In genomic region chr18:28174181-28174906, GRCh38 we compare ENCODE assay signal across 11 cellular contexts. TPM values are rescaled to one million over a fixed set of nuclear protein-coding genes. Genes with fewer than 3 reads are reported as not detected.
DNase-seq lines count a peak whose midpoint lies in the region; ATAC-seq and TF ChIP-seq lines count a peak whose summit lies in the region.
"Had no signal": no experiment of that assay in that cellular context is flagged by ENCODE, and none has a peak within 500 bp of the region (broad histone marks: within the 10 kb centered on the region; RNA-seq: fewer than 3 reads in every experiment).

No MANE protein-coding gene starts in this region.

- peaks cover 3% of the 10 kb centered on the region for H3K36me3 Mint-ChIP-seq in chondrocyte (ENCODE audit: low read depth)
- peaks cover 4% of the 10 kb centered on the region for H3K36me3 Mint-ChIP-seq in effector memory CD8-positive, alpha-beta T cell (ENCODE audit: insufficient read depth)
- H3K36me3 Mint-ChIP-seq: CD8-positive, alpha-beta T cell had no signal

- no peak overlapping the region for H2BK5ac ChIP-seq in mesenchymal stem cell (ENCODE audit: low read depth, low read length, poor library complexity, severe bottlenecking)

- no peak overlapping the region for H3K4ac ChIP-seq in mesenchymal stem cell (ENCODE audit: low read depth in 1 of 2, low read length in 2 of 2)

- no peak for ATAC-seq in effector memory CD8-positive, alpha-beta T cell (replicated peaks)
- ATAC-seq: CD8-positive, alpha-beta T cell had no signal

- H3K27me3 ChIP-seq in HUES64 (ENCODE audit: insufficient read depth, low read length) (peaks cover 38% of the 10 kb centered on the region), mesenchymal stem cell (ENCODE audit: control insufficient read depth in 1 of 2, insufficient read depth in 1 of 2, low read length in 2 of 2) (peaks cover 0 to 8% of the 10 kb centered on the region in 2 experiments)

- H2AFZ ChIP-seq in mesenchymal stem cell (ENCODE audit: low read depth, low read length), result no peak overlapping the region

- peaks cover 33% of the 10 kb centered on the region for H3K4me1 ChIP-seq in HUES64 (ENCODE audit: insufficient read depth, low read length)
- peaks cover 7% of the 10 kb centered on the region for H3K4me1 ChIP-seq in mesenchymal stem cell (ENCODE audit: control insufficient read depth, insufficient read depth, low read depth, low read length)

- H2AK5ac ChIP-seq in mesenchymal stem cell (ENCODE audit: low read length, severe bottlenecking), result no peak overlapping the region

- H2BK15ac ChIP-seq in mesenchymal stem cell (ENCODE audit: low read depth, poor library complexity, severe bottlenecking), result no peak overlapping the region

- H3K4me1 Mint-ChIP-seq in chondrocyte (ENCODE audit: low read depth), result peaks cover 51% of the 10 kb centered on the region
- H3K4me1 Mint-ChIP-seq in effector memory CD8-positive, alpha-beta T cell (ENCODE audit: low read depth in 2 of 2), result peaks cover 0 to 5% of the 10 kb centered on the region in 2 donors

- H3K14ac ChIP-seq in mesenchymal stem cell (ENCODE audit: low read length in 2 of 2), result no peak overlapping the region

- peaks cover 3% of the 10 kb centered on the region for H3K79me1 ChIP-seq in mesenchymal stem cell (replicated peaks; ENCODE audit: low read length, poor library complexity, severe bottlenecking)

- TF ChIP-seq CTCF in AG10803 (conservative IDR thresholded peaks at IDR 0.05; ENCODE audit: low read length), result no peak
- TF ChIP-seq CTCF in chondrocyte (IDR thresholded peaks at IDR 0.05), result no peak

- H4K8ac ChIP-seq in mesenchymal stem cell (ENCODE audit: low read length), result no peak overlapping the region

- no peak overlapping the region for H2BK12ac ChIP-seq in mesenchymal stem cell (ENCODE audit: low read length in 2 of 2)

- no peak overlapping the region for H3K27ac ChIP-seq in HUES64 (ENCODE audit: low read depth, low read length)
- no peak overlapping the region for H3K27ac ChIP-seq in mesenchymal stem cell (ENCODE audit: low read length, poor library complexity, severe bottlenecking)

- H3K36me3 ChIP-seq in HUES64 (ENCODE audit: insufficient read depth, low read length) (peaks cover 4% of the 10 kb centered on the region; the same call in 1 of the 2 replicates), mesenchymal stem cell (ENCODE audit: control insufficient read depth in 1 of 2, insufficient read depth in 2 of 2, low read depth in 1 of 2, low read length in 2 of 2) (no peaks in the 10 kb centered on the region)

- DNase-seq in AG10803 (ENCODE audit: low read depth), result no peak
- DNase-seq in chondrocyte (ENCODE audit: low spot score), result no peak
- no peak for DNase-seq in mesenchymal stem cell
- DNase-seq in stimulated activated CD8-positive, alpha-beta memory T cell treated with anti-CD3 and anti-CD28 coated beads, Interleukin-4, amount 100 ng/mL, for 48 hours, result no peak
- no peak for DNase-seq in NCI-H2196 treated with DMSO at 0.1 percent for 48 hours (lab: John Stamatoyannopoulos, UW; ENCODE audit: unreplicated experiment)
- no peak for DNase-seq in effector memory CD8-positive, alpha-beta T cell
- DNase-seq in NCI-H2029 (lab: John Stamatoyannopoulos, UW), result no peak
- DNase-seq: CD8-positive, alpha-beta T cell had no signal

- no peaks in the 10 kb centered on the region for H3K9me3 Mint-ChIP-seq in chondrocyte (ENCODE audit: low read depth)
- peaks cover 0 to 5% of the 10 kb centered on the region in 2 donors for H3K9me3 Mint-ChIP-seq in effector memory CD8-positive, alpha-beta T cell
- H3K9me3 Mint-ChIP-seq: activated T-helper 2 cell treated with anti-CD3 and anti-CD28 coated beads, Interferon-gamma antibody, Interleukin-2, Interleukin-4, amounts not matched to agents 10 μg/mL and 5 μg/mL and 100 μg/mL, durations not matched to agents 14 hours and 24 hours and 36 hours; CD8-positive, alpha-beta T cell; dendritic cell treated with granulocyte-macrophage colony-stimulating factor and Interleukin-4, amounts not matched to agents 40 ng/mL and 50 ng/mL, for 4 days had no signal

- H3K4me2 ChIP-seq in mesenchymal stem cell (ENCODE audit: low read length, poor library complexity, severe bottlenecking), result peak overlapping the region; percentile 52

- no peak overlapping the region for H3K18ac ChIP-seq in mesenchymal stem cell (ENCODE audit: low read depth in 1 of 2, low read length in 2 of 2)

- H3K4me3 ChIP-seq in AG10803 (ENCODE audit: low read length), result peak overlapping the region; percentile 82
- H3K4me3 ChIP-seq in HUES64 (ENCODE audit: low read length), result peak overlapping the region; percentile 83
- H3K4me3 ChIP-seq in mesenchymal stem cell (ENCODE audit: insufficient read depth in 1 of 2, low read depth in 1 of 2, low read length in 2 of 2), result no peak overlapping the region

- H3K9ac ChIP-seq in HUES64 (ENCODE audit: low read depth, low read length) (peak overlapping the region; percentile 76; the same call in 1 of the 2 replicates), mesenchymal stem cell (ENCODE audit: low read length) (no peak overlapping the region)

- H3K27ac Mint-ChIP-seq in chondrocyte (ENCODE audit: unreplicated experiment), result peak overlapping the region; percentile 95
- no peak overlapping the region for H3K27ac Mint-ChIP-seq in effector memory CD8-positive, alpha-beta T cell
- H3K27ac Mint-ChIP-seq: activated T-helper 2 cell treated with anti-CD3 and anti-CD28 coated beads, Interferon-gamma antibody, Interleukin-2, Interleukin-4, amounts not matched to agents 10 μg/mL and 5 μg/mL and 100 μg/mL, durations not matched to agents 14 hours and 24 hours and 36 hours; CD8-positive, alpha-beta T cell; dendritic cell treated with granulocyte-macrophage colony-stimulating factor and Interleukin-4, amounts not matched to agents 40 ng/mL and 50 ng/mL, for 4 days had no signal

- H4K91ac ChIP-seq in mesenchymal stem cell (ENCODE audit: low read length), result no peak overlapping the region

- peak overlapping the region; percentile 98 for H3K4me3 Mint-ChIP-seq in chondrocyte (ENCODE audit: unreplicated experiment)
- no peak overlapping the region for H3K4me3 Mint-ChIP-seq in effector memory CD8-positive, alpha-beta T cell

- no peak overlapping the region for H2BK120ac ChIP-seq in mesenchymal stem cell (ENCODE audit: low read depth, low read length)

- H3K9me3 ChIP-seq in HUES64 (ENCODE audit: insufficient read depth, low read depth, low read length) (no peaks in the 10 kb centered on the region), mesenchymal stem cell (ENCODE audit: control insufficient read depth, low read length) (no peaks in the 10 kb centered on the region)

- WGBS in HUES64, result 45% methylated on average over 7 of the region's 8 CpGs
- 48% methylated on average over 4 of the region's 8 CpGs for WGBS in mesenchymal stem cell

- H3K23ac ChIP-seq in mesenchymal stem cell (ENCODE audit: low read length in 2 of 2), result no peak overlapping the region

- H3K27me3 Mint-ChIP-seq in chondrocyte (ENCODE audit: low read depth), result no peaks in the 10 kb centered on the region
- H3K27me3 Mint-ChIP-seq in effector memory CD8-positive, alpha-beta T cell, result peaks cover 24 to 36% of the 10 kb centered on the region in 2 donors

RNA-seq across cellular contexts. Expression of gene CDH2, which starts 2.6 kb away (rescaled TPM):
- 88.9 TPM for polyA plus RNA-seq in HUES64 (2013, experiment 1 of 2)
- polyA plus RNA-seq in HUES64 (2013, experiment 2 of 2), result 101 TPM
- 175 to 208 TPM (median 198 TPM) in 3 replicates for total RNA-seq in chondrocyte
- polyA plus RNA-seq in mesenchymal stem cell (2013, experiment 1 of 2), result 34.9 TPM
- polyA plus RNA-seq in mesenchymal stem cell (2013, experiment 2 of 2), result 34.7 TPM
- total RNA-seq: activated T-helper 2 cell treated with anti-CD3 and anti-CD28 coated beads, Interferon-gamma antibody, Interleukin-2, Interleukin-4, amounts not matched to agents 10 μg/mL and 5 μg/mL and 100 μg/mL, durations not matched to agents 14 hours and 24 hours and 36 hours had no signal

Comparison
In these comparisons a context has a peak if more than half of its experiments do, and no peak if none do; other contexts are left out.
1. H3K4me3 ChIP-seq: peak in AG10803 (single experiment) and HUES64 (single experiment); none in mesenchymal stem cell (0 of 2).